19 cellular contexts compared by ENCODE assay signal in genomic region chr21:38448619-38449186, GRCh38. TPM values are rescaled to one million over a fixed set of nuclear protein-coding genes. Genes with fewer than 3 reads are reported as not detected.
DNase-seq lines count a peak whose midpoint lies in the region; ATAC-seq and TF ChIP-seq lines count a peak whose summit lies in the region.
"Had no signal": no experiment of that assay in that cellular context is flagged by ENCODE, and none has a peak within 500 bp of the region (broad histone marks: within the 10 kb centered on the region; RNA-seq: fewer than 3 reads in every experiment).

No MANE protein-coding gene starts in this region.

- no peaks in the 10 kb centered on the region for H3K9me3 Mint-ChIP-seq in HFFc6
- H3K9me3 Mint-ChIP-seq: naive thymus-derived CD8-positive, alpha-beta T cell; stimulated activated naive CD8-positive, alpha-beta T cell treated with anti-CD3 and anti-CD28 coated beads, Interleukin-15, Interleukin-2, amounts not matched to agents 100 ng/mL and 50 ng/mL, for 24 hours had no signal

- H3K9ac ChIP-seq in HUES48 (ENCODE audit: low read depth, low read length): no peak overlapping the region
- H3K9ac ChIP-seq in adipocyte (ENCODE audit: low read length): no peak overlapping the region

- no peak for TF ChIP-seq CTCF in HFFc6 (IDR thresholded peaks at IDR 0.05)

- ATAC-seq in HG02642 (IDR thresholded peaks at IDR 0.05; ENCODE audit: poor library complexity, unreplicated experiment): no peak
- no peak for ATAC-seq in HG03342 (IDR thresholded peaks at IDR 0.05; ENCODE audit: unreplicated experiment)
- ATAC-seq: foreskin keratinocyte; GM12878; naive thymus-derived CD8-positive, alpha-beta T cell had no signal

- no peak overlapping the region for H3K27ac Mint-ChIP-seq in HFFc6
- H3K27ac Mint-ChIP-seq: B cell; naive thymus-derived CD8-positive, alpha-beta T cell; stimulated activated naive CD8-positive, alpha-beta T cell treated with anti-CD3 and anti-CD28 coated beads, Interleukin-15, Interleukin-2, amounts not matched to agents 100 ng/mL and 50 ng/mL, for 24 hours had no signal

- no peaks in the 10 kb centered on the region for H3K4me1 Mint-ChIP-seq in HFFc6 (ENCODE audit: low read depth)
- H3K4me1 Mint-ChIP-seq: B cell had no signal

- H3K4me3 ChIP-seq in HUES48 (ENCODE audit: low read depth, low read length): no peak overlapping the region
- no peak overlapping the region for H3K4me3 ChIP-seq in adipocyte (ENCODE audit: low read length)
- H3K4me3 ChIP-seq: GM12878 had no signal

- H3K4me3 Mint-ChIP-seq in HFFc6: no peak overlapping the region
- H3K4me3 Mint-ChIP-seq: B cell; naive thymus-derived CD8-positive, alpha-beta T cell; stimulated activated naive CD8-positive, alpha-beta T cell treated with anti-CD3 and anti-CD28 coated beads, Interleukin-15, Interleukin-2, amounts not matched to agents 100 ng/mL and 50 ng/mL, for 24 hours had no signal

- peaks cover 16% of the 10 kb centered on the region for H3K27me3 Mint-ChIP-seq in HFFc6 (ENCODE audit: insufficient read depth)
- H3K27me3 Mint-ChIP-seq: stimulated activated naive CD8-positive, alpha-beta T cell treated with anti-CD3 and anti-CD28 coated beads, Interleukin-15, Interleukin-2, amounts not matched to agents 100 ng/mL and 50 ng/mL, for 24 hours had no signal

- H3K36me3 ChIP-seq in HUES48 (ENCODE audit: control insufficient read depth, insufficient read depth, low read length) (no peaks in the 10 kb centered on the region), adipocyte (ENCODE audit: control insufficient read depth, insufficient read depth, low read length, severe bottlenecking) (no peaks in the 10 kb centered on the region)

- H3K27me3 ChIP-seq in HUES48 (ENCODE audit: control insufficient read depth, insufficient read depth, low read length) (peaks cover 48% of the 10 kb centered on the region), adipocyte (replicated peaks; ENCODE audit: control insufficient read depth, insufficient read depth, low read length) (no peaks in the 10 kb centered on the region)
- H3K27me3 ChIP-seq: foreskin keratinocyte had no signal

- DNase-seq in AML-193 (lab: John Stamatoyannopoulos, UW): peak; percentile 64 to 74
- peak; percentile 66 for DNase-seq in adipocyte (ENCODE audit: low read depth)
- DNase-seq in islet precursor cell: peak; percentile 60
- no peak for DNase-seq in HFFc6
- no peak for DNase-seq in MV-4-11 (lab: John Stamatoyannopoulos, UW)
- DNase-seq: activated CD4-positive, alpha-beta T cell treated with anti-CD3 and anti-CD28 coated beads for 1 hour; activated T-cell treated with anti-CD3 and anti-CD28 coated beads for 4 hours; DND-41; foreskin keratinocyte; kidney glomerular epithelial cell; naive thymus-derived CD8-positive, alpha-beta T cell had no signal

- H3K36me3 Mint-ChIP-seq in HFFc6 (ENCODE audit: low read depth): no peaks in the 10 kb centered on the region
- H3K36me3 Mint-ChIP-seq: naive thymus-derived CD8-positive, alpha-beta T cell had no signal

- peaks cover 12% of the 10 kb centered on the region for H3K4me1 ChIP-seq in HUES48 (ENCODE audit: control insufficient read depth, insufficient read depth, low read length)
- H3K4me1 ChIP-seq in adipocyte (ENCODE audit: control insufficient read depth, insufficient read depth, low read length): peaks cover 6% of the 10 kb centered on the region
- H3K4me1 ChIP-seq: foreskin keratinocyte had no signal

- H3K27ac ChIP-seq in HUES48 (ENCODE audit: low read depth, low read length): peak overlapping the region; percentile 17
- H3K27ac ChIP-seq: foreskin keratinocyte had no signal

- H3K9me3 ChIP-seq in HUES48 (ENCODE audit: control insufficient read depth, insufficient read depth, low read length): no peaks in the 10 kb centered on the region
- no peaks in the 10 kb centered on the region for H3K9me3 ChIP-seq in adipocyte (ENCODE audit: control insufficient read depth, low read length)

RNA-seq across cellular contexts. Expression of gene ERG, which starts 49.6 kb away (rescaled TPM):
- not detected for total RNA-seq in HFFc6 (2021; fragmentation: NEBNext Ultra II Directional; extraction: Animal tissue kit (Norgen Biotek cat#: 25700))
- total RNA-seq: GM12878; naive thymus-derived CD8-positive, alpha-beta T cell; NCI-H460; SK-MEL-5 had no signal

Comparison
In these comparisons a context has a peak if more than half of its experiments do, and no peak if none do; other contexts are left out.
1. DNase-seq: peak in AML-193 (2 of 2), adipocyte (single experiment) and islet precursor cell (single experiment); none in HFFc6 (single experiment) and MV-4-11 (single experiment).